ENCODE assay signal across 8 cellular contexts in the genomic region with DNA sequence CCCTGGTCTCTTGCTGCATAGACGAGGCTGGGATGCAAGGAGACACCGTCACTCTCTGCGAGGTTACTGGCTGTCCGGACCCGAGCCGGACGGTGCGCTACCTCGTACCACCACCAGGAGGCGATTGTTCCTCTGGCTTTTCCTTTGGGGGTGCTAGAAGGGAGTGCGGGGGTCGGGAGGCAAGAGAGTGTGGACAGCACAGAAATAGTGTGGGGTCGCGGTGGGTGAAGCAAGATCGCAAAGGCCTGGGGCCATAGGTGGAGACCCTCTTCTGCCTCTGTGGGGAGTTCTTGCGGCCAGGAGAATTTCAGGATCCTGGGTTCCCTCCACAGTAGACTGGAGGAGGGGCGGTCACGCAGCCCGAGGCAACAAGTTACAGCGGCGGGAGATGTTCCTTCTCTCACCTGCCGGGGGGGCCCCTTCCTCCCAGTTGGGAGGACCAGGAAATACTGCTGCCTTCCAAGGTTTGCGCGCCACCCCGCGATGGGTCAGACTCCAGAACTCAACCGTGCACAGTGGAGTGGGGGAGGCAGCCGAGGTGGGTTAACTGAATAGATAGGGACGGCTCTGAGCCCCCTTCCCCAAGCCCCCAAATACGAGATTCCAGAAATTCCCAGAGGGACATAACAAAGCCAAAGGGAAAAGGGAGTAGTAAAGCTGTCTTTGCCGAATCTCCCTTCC. TPM values are rescaled to one million over a fixed set of nuclear protein-coding genes. Genes with fewer than 3 reads are reported as not detected.
DNase-seq lines count a peak whose midpoint lies in the region; ATAC-seq and TF ChIP-seq lines count a peak whose summit lies in the region.

No MANE protein-coding gene starts in this region.

- no peaks in the 10 kb centered on the region for H3K36me3 ChIP-seq in cardiac muscle cell

- ATAC-seq in HG03432 (IDR thresholded peaks at IDR 0.05; ENCODE audit: unreplicated experiment) (no peak), HG03342 (IDR thresholded peaks at IDR 0.05; ENCODE audit: unreplicated experiment) (no peak)

- H3K4me1 ChIP-seq in cardiac muscle cell (ENCODE audit: low read depth) = no peaks in the 10 kb centered on the region

- no peak overlapping the region for H3K4me3 ChIP-seq in cardiac muscle cell

- H3K27ac ChIP-seq in cardiac muscle cell = no peak overlapping the region

- H3K9me3 ChIP-seq in cardiac muscle cell (ENCODE audit: low read depth) = no peaks in the 10 kb centered on the region

- DNase-seq in 8988T = peak; percentile 90
- DNase-seq in GM20000 (ENCODE audit: low spot score) = peak; percentile 81
- DNase-seq in RPMI7951 (ENCODE audit: low read depth) = peak; percentile 26
- peak; percentile 74 for DNase-seq in activated naive CD4-positive, alpha-beta T cell treated with Interleukin-2 at 50 U/mL for 16 hours
- peak; percentile 34 to 65 for DNase-seq in cardiac muscle cell (ENCODE audit: low read depth in 1 of 2, low spot score in 1 of 2)
- DNase-seq in retina = peak; percentile 81

- TF ChIP-seq CTCF in GM20000 (IDR thresholded peaks at IDR 0.05; ENCODE audit: extremely low read depth, missing control alignments) = peak; percentile 93
- TF ChIP-seq CTCF in cardiac muscle cell (IDR thresholded peaks at IDR 0.05; ENCODE audit: low read depth, low read length) = peak; percentile 98

- peaks cover 69% of the 10 kb centered on the region for H3K27me3 ChIP-seq in cardiac muscle cell

RNA-seq across cellular contexts. Expression of gene PHOSPHO1, which starts 6.9 kb away (rescaled TPM):
- total RNA-seq in RPMI7951 (2014; rRNA removed; shearing (Covaris generic)) = 0.48 TPM in 1 of 2 replicates, not detected in the other
- total RNA-seq in cardiac muscle cell = not detected in 2 replicates
- polyA plus RNA-seq in cardiac muscle cell = not detected in 2 replicates

RNA-seq across cellular contexts. Expression of gene ABI3, which starts 13.2 kb away (rescaled TPM):
- 0.10 and 0.24 TPM in 2 replicates for total RNA-seq in RPMI7951 (2014; rRNA removed; shearing (Covaris generic))
- total RNA-seq in cardiac muscle cell = 0.24 and 0.32 TPM in 2 replicates
- 2.5 TPM in 1 of 2 replicates, not detected in the other for polyA plus RNA-seq in cardiac muscle cell

RNA-seq across cellular contexts. Expression of gene GNGT2, which starts 13.3 kb away (rescaled TPM):
- 0.60 TPM in 1 of 2 replicates, not detected in the other for total RNA-seq in RPMI7951 (2014; rRNA removed; shearing (Covaris generic))
- not detected in 2 replicates for total RNA-seq in cardiac muscle cell
- not detected in 2 replicates for polyA plus RNA-seq in cardiac muscle cell

Comparison
In these comparisons a context has a peak if more than half of its experiments do, and no peak if none do; other contexts are left out.
1. DNase-seq: peak in every context shown above with its lines; median percentile 90 in 8988T; 81 in GM20000; 81 in retina; 74 in activated naive CD4-positive, alpha-beta T cell treated with Interleukin-2 at 50 U/mL for 16 hours; 50 in cardiac muscle cell; 26 in RPMI7951.